ENCODE assay signal across 8 cellular contexts in genomic region chr2:85887566-85888019, GRCh38. TPM values are rescaled to one million over a fixed set of nuclear protein-coding genes. Genes with fewer than 3 reads are reported as not detected.
DNase-seq lines count a peak whose midpoint lies in the region; ATAC-seq lines count a peak whose summit lies in the region.

No MANE protein-coding gene starts in this region.

- peaks cover 0 to 13% (median 0%) of the 10 kb centered on the region in 11 experiments; a peak in 4 of 22 replicates for H3K36me3 ChIP-seq in BLaER1 treated with 17β-estradiol and CSF1 and Interleukin-3, amounts not matched to agents 10 nM and 100 nM
- H3K36me3 ChIP-seq in trophoblast cell (ENCODE audit: control insufficient read depth in 1 of 2, insufficient read depth in 2 of 2, low read length in 2 of 2): peaks cover 4 to 8% of the 10 kb centered on the region in 2 experiments

- H3K4me2 ChIP-seq in BLaER1 treated with 17β-estradiol and CSF1 and Interleukin-3, amounts not matched to agents 10 nM and 100 nM: peak overlapping the region; percentile 89 to 100 (median 99)
- H3K4me2 ChIP-seq in trophoblast cell (ENCODE audit: low read length): peak overlapping the region; percentile 66

- no peak overlapping the region for H2AFZ ChIP-seq in trophoblast cell (ENCODE audit: insufficient read depth, low read length, poor library complexity)

- H3K4ac ChIP-seq in trophoblast cell (ENCODE audit: low read depth, low read length): no peak overlapping the region

- H3K9me3 ChIP-seq in BLaER1 treated with 17β-estradiol and CSF1 and Interleukin-3, amounts not matched to agents 10 nM and 100 nM (replicated peaks in 1 of 11): peaks cover 2 to 14% (median 11%) of the 10 kb centered on the region in 11 experiments; a peak in 18 of 22 replicates
- H3K9me3 ChIP-seq in trophoblast cell (ENCODE audit: insufficient read depth, low read depth, low read length): peaks cover 3% of the 10 kb centered on the region

- H3K27ac ChIP-seq in BLaER1 treated with 17β-estradiol and CSF1 and Interleukin-3, amounts not matched to agents 10 nM and 100 nM: peak overlapping the region in 8 of 11 experiments; percentile 55 to 86 (median 78); a peak in 12 of 22 replicates
- H3K27ac ChIP-seq in trophoblast cell (ENCODE audit: low read depth, low read length): no peak overlapping the region

- no peak overlapping the region for H2BK12ac ChIP-seq in trophoblast cell (ENCODE audit: low read length)

- DNase-seq in HT-29 (ENCODE audit: low spot score) (peak; percentile 56), SK-N-DZ (ENCODE audit: low spot score) (peak; percentile 36), Right ventricle myocardium superior (peak; percentile 77), trophoblast cell (peak in 1 of 2 donors; percentile 41)
- DNase-seq in activated naive CD4-positive, alpha-beta T cell treated with anti-CD3 and anti-CD28 coated beads, Interleukin-2, amount 50 U/mL, for 16 hours: peak; percentile 52

- no peak overlapping the region for H2AK5ac ChIP-seq in trophoblast cell (ENCODE audit: low read length)

- H4K8ac ChIP-seq in trophoblast cell (ENCODE audit: low read depth, low read length): no peak overlapping the region

- H4K91ac ChIP-seq in trophoblast cell (ENCODE audit: low read depth, low read length): no peak overlapping the region

- peaks cover 13% of the 10 kb centered on the region for H3K79me2 ChIP-seq in trophoblast cell (ENCODE audit: control insufficient read depth, insufficient read depth, low read length, poor library complexity)

- H3K4me1 ChIP-seq in BLaER1 treated with 17β-estradiol and CSF1 and Interleukin-3, amounts not matched to agents 10 nM and 100 nM: peaks cover 46 to 73% (median 54%) of the 10 kb centered on the region in 10 experiments
- peaks cover 23 to 28% of the 10 kb centered on the region in 2 experiments for H3K4me1 ChIP-seq in trophoblast cell (ENCODE audit: control insufficient read depth in 1 of 2, insufficient read depth in 2 of 2, low read length in 2 of 2)

- H2BK120ac ChIP-seq in trophoblast cell (ENCODE audit: insufficient read depth, low read length, poor library complexity): no peak overlapping the region

- H3K79me1 ChIP-seq in trophoblast cell (ENCODE audit: low read length): peaks cover 32% of the 10 kb centered on the region

- H3K23ac ChIP-seq in trophoblast cell (ENCODE audit: low read length): no peak overlapping the region

- H3K4me3 ChIP-seq in BLaER1 treated with 17β-estradiol and CSF1 and Interleukin-3, amounts not matched to agents 10 nM and 100 nM: peak overlapping the region; percentile 80 to 95 (median 85)
- H3K4me3 ChIP-seq in trophoblast cell (ENCODE audit: low read depth, low read length): peak overlapping the region; percentile 89

- H2BK5ac ChIP-seq in trophoblast cell (ENCODE audit: low read depth, low read length, poor library complexity): no peak overlapping the region

- H3K27me3 ChIP-seq in BLaER1 treated with 17β-estradiol and CSF1 and Interleukin-3, amounts not matched to agents 10 nM and 100 nM: peaks cover 0 to 7% (median 0%) of the 10 kb centered on the region in 11 experiments; a peak in 3 of 22 replicates
- no peaks in the 10 kb centered on the region for H3K27me3 ChIP-seq in trophoblast cell (ENCODE audit: insufficient read depth, low read length)

- ATAC-seq in Right ventricle myocardium superior (ENCODE audit: poor library complexity): peak; percentile 50
- ATAC-seq in GM19455 (IDR thresholded peaks at IDR 0.05; ENCODE audit: unreplicated experiment): no peak
- ATAC-seq in GM19467 (IDR thresholded peaks at IDR 0.05; ENCODE audit: unreplicated experiment): no peak

- H3K14ac ChIP-seq in trophoblast cell (ENCODE audit: low read length): no peak overlapping the region

- H4K12ac ChIP-seq in trophoblast cell (ENCODE audit: low read depth, low read length): no peak overlapping the region

- no CpG with 5 or more reads among the region's 10 CpGs for WGBS in trophoblast cell (ENCODE audit: extremely low coverage, insufficient coverage, insufficient read length)

- intact Hi-C loops in Right ventricle myocardium superior (cut with DNase I): loop anchor here (5.0 kb wide), 1 partner anchor 195 kb away; no protein-coding TSS in a partner anchor

- H3K9ac ChIP-seq in BLaER1 treated with 17β-estradiol and CSF1 and Interleukin-3, amounts not matched to agents 10 nM and 100 nM: peak overlapping the region; percentile 71 to 90 (median 81); a peak in 21 of 22 replicates
- H3K9ac ChIP-seq in trophoblast cell (ENCODE audit: low read length): peak overlapping the region; percentile 10

- peaks cover 0 to 45% (median 14%) of the 10 kb centered on the region in 11 experiments; a peak in 11 of 22 replicates for H4K20me1 ChIP-seq in BLaER1 treated with 17β-estradiol and CSF1 and Interleukin-3, amounts not matched to agents 10 nM and 100 nM

- no peak overlapping the region for H3K18ac ChIP-seq in trophoblast cell (ENCODE audit: low read length)

RNA-seq across cellular contexts. Expression of gene ST3GAL5, which starts 1.2 kb away (rescaled TPM):
- 0.99 and 2.4 TPM in 2 replicates for total RNA-seq in HT-29 (2014; rRNA removed; shearing (Covaris generic))
- 8.6 and 10.6 TPM in 2 replicates for polyA plus RNA-seq in SK-N-DZ (2014; cell fraction: cytosol; rRNA removed)
- 4.1 and 8.4 TPM in 2 replicates for polyA plus RNA-seq in SK-N-DZ (2014; cell fraction: nucleus; rRNA removed)
- 5.0 TPM for total RNA-seq in Right ventricle myocardium superior
- polyA plus RNA-seq in trophoblast cell (2013): 23.2 and 23.6 TPM in 2 replicates
